1 cellular context compared by ENCODE assay signal in the genomic region with DNA sequence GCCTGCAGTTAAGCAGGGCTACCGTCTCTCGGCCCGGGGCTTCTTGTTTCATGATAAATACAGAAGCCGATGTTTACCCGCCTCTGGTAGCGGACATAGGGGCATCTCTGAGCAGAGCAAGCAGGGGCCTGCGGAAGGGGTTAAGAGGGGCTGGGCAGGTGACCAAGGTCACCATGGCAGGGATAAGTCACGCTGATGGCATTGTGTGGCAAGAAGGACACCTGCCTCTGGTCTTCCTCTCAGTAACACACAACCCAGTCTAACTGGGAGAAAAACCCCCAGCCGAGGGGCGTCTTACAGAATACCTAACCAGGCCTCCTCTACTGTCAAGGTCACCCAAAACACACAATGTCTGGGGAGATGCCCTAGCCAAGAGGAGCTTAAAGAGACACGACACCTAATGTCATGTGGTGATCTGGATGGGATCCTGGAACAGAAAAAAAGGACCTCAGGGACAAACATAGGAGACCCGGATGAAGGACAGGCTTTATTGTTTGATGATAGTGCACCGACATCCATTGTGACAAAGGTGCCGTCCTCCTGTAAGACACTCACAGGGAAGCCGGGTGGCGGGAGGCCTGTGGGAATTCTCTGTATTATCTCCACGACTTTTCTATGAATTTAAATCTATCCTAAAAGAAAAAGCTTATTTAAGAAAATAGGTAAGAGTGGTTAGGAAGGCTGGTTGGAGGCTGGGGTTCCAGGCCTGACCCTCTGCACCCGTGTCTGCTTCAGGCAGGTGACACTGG.
TF ChIP-seq lines count a peak whose summit lies in the region.

No MANE protein-coding gene starts in this region.

TF ChIP-seq in HepG2, 621 proteins besides CTCF, POLR2A, EP300 and RAD21 (continued from another document and continues in another):
- TF ChIP-seq GLI4 (CRISPR knock-in tag; IDR thresholded peaks at IDR 0.05; ENCODE audit: borderline replicate concordance) (no peak), ASH2L (IDR thresholded peaks at IDR 0.05; ENCODE audit: insufficient read length, low read depth, low read length) (no peak), NRL (CRISPR knock-in tag; IDR thresholded peaks at IDR 0.05; ENCODE audit: borderline replicate concordance) (no peak), ZNF234 (CRISPR knock-in tag; conservative IDR thresholded peaks at IDR 0.05) (no peak), DR1 (CRISPR knock-in tag; IDR thresholded peaks at IDR 0.05) (no peak), ZFP82 (CRISPR knock-in tag; IDR thresholded peaks at IDR 0.05; ENCODE audit: borderline replicate concordance) (no peak), SKI (IDR thresholded peaks at IDR 0.05; ENCODE audit: partially characterized antibody) (no peak), BRCA1 (CRISPR knock-in tag; IDR thresholded peaks at IDR 0.05) (no peak), ZNF891 (CRISPR knock-in tag; IDR thresholded peaks at IDR 0.05) (no peak), JDP2 (CRISPR knock-in tag; IDR thresholded peaks at IDR 0.05; ENCODE audit: borderline replicate concordance) (no peak), AKAP8 (CRISPR knock-in tag; IDR thresholded peaks at IDR 0.05) (no peak), RFXANK (CRISPR knock-in tag; IDR thresholded peaks at IDR 0.05) (no peak), MYNN (CRISPR knock-in tag; IDR thresholded peaks at IDR 0.05; ENCODE audit: low read depth) (no peak), NR2F6 (IDR thresholded peaks at IDR 0.05) (peak; percentile 63), NR2F6 (CRISPR knock-in tag; IDR thresholded peaks at IDR 0.05) (peak; percentile 78), SCMH1 (CRISPR knock-in tag; IDR thresholded peaks at IDR 0.05; ENCODE audit: borderline replicate concordance) (no peak), ZNF24 (IDR thresholded peaks at IDR 0.05) (no peak), ZNF264 (CRISPR knock-in tag; IDR thresholded peaks at IDR 0.05) (no peak), ETV6 (CRISPR knock-in tag; conservative IDR thresholded peaks at IDR 0.05) (no peak), ZSCAN9 (CRISPR knock-in tag; IDR thresholded peaks at IDR 0.05; ENCODE audit: borderline replicate concordance) (no peak; the same call in 1 of the 2 replicates), ZKSCAN1 (IDR thresholded peaks at IDR 0.05; ENCODE audit: low read length) (no peak), ZNF75D (CRISPR knock-in tag; IDR thresholded peaks at IDR 0.05; ENCODE audit: borderline replicate concordance) (no peak), TCF12 (IDR thresholded peaks at IDR 0.05) (no peak), TCF12 (CRISPR knock-in tag; IDR thresholded peaks at IDR 0.05) (no peak), ZNF678 (CRISPR knock-in tag; IDR thresholded peaks at IDR 0.05) (0 out of 2 replicates have a peak, but pooled peaks have one; percentile 11), FOXK1 (CRISPR knock-in tag; IDR thresholded peaks at IDR 0.05; ENCODE audit: borderline replicate concordance, low read depth) (no peak), ZNF253 (CRISPR knock-in tag; IDR thresholded peaks at IDR 0.05; ENCODE audit: borderline replicate concordance) (no peak)
- TF ChIP-seq, protein P1, sequence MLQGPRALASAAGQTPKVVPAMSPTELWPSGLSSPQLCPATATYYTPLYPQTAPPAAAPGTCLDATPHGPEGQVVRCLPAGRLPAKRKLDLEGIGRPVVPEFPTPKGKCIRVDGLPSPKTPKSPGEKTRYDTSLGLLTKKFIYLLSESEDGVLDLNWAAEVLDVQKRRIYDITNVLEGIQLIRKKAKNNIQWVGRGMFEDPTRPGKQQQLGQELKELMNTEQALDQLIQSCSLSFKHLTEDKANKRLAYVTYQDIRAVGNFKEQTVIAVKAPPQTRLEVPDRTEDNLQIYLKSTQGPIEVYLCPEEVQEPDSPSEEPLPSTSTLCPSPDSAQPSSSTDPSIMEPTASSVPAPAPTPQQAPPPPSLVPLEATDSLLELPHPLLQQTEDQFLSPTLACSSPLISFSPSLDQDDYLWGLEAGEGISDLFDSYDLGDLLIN (CRISPR knock-in tag; IDR thresholded peaks at IDR 0.05; ENCODE audit: borderline replicate concordance), result no peak
- TF ChIP-seq, protein P2, sequence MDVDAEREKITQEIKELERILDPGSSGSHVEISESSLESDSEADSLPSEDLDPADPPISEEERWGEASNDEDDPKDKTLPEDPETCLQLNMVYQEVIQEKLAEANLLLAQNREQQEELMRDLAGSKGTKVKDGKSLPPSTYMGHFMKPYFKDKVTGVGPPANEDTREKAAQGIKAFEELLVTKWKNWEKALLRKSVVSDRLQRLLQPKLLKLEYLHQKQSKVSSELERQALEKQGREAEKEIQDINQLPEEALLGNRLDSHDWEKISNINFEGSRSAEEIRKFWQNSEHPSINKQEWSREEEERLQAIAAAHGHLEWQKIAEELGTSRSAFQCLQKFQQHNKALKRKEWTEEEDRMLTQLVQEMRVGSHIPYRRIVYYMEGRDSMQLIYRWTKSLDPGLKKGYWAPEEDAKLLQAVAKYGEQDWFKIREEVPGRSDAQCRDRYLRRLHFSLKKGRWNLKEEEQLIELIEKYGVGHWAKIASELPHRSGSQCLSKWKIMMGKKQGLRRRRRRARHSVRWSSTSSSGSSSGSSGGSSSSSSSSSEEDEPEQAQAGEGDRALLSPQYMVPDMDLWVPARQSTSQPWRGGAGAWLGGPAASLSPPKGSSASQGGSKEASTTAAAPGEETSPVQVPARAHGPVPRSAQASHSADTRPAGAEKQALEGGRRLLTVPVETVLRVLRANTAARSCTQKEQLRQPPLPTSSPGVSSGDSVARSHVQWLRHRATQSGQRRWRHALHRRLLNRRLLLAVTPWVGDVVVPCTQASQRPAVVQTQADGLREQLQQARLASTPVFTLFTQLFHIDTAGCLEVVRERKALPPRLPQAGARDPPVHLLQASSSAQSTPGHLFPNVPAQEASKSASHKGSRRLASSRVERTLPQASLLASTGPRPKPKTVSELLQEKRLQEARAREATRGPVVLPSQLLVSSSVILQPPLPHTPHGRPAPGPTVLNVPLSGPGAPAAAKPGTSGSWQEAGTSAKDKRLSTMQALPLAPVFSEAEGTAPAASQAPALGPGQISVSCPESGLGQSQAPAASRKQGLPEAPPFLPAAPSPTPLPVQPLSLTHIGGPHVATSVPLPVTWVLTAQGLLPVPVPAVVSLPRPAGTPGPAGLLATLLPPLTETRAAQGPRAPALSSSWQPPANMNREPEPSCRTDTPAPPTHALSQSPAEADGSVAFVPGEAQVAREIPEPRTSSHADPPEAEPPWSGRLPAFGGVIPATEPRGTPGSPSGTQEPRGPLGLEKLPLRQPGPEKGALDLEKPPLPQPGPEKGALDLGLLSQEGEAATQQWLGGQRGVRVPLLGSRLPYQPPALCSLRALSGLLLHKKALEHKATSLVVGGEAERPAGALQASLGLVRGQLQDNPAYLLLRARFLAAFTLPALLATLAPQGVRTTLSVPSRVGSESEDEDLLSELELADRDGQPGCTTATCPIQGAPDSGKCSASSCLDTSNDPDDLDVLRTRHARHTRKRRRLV (CRISPR knock-in tag; IDR thresholded peaks at IDR 0.05), result no peak
- TF ChIP-seq, protein P3, sequence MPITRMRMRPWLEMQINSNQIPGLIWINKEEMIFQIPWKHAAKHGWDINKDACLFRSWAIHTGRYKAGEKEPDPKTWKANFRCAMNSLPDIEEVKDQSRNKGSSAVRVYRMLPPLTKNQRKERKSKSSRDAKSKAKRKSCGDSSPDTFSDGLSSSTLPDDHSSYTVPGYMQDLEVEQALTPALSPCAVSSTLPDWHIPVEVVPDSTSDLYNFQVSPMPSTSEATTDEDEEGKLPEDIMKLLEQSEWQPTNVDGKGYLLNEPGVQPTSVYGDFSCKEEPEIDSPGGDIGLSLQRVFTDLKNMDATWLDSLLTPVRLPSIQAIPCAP (CRISPR knock-in tag; IDR thresholded peaks at IDR 0.05; ENCODE audit: low read depth), result no peak
- TF ChIP-seq, protein P4, sequence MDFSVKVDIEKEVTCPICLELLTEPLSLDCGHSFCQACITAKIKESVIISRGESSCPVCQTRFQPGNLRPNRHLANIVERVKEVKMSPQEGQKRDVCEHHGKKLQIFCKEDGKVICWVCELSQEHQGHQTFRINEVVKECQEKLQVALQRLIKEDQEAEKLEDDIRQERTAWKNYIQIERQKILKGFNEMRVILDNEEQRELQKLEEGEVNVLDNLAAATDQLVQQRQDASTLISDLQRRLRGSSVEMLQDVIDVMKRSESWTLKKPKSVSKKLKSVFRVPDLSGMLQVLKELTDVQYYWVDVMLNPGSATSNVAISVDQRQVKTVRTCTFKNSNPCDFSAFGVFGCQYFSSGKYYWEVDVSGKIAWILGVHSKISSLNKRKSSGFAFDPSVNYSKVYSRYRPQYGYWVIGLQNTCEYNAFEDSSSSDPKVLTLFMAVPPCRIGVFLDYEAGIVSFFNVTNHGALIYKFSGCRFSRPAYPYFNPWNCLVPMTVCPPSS (IDR thresholded peaks at IDR 0.05), result no peak
- TF ChIP-seq, protein P5, sequence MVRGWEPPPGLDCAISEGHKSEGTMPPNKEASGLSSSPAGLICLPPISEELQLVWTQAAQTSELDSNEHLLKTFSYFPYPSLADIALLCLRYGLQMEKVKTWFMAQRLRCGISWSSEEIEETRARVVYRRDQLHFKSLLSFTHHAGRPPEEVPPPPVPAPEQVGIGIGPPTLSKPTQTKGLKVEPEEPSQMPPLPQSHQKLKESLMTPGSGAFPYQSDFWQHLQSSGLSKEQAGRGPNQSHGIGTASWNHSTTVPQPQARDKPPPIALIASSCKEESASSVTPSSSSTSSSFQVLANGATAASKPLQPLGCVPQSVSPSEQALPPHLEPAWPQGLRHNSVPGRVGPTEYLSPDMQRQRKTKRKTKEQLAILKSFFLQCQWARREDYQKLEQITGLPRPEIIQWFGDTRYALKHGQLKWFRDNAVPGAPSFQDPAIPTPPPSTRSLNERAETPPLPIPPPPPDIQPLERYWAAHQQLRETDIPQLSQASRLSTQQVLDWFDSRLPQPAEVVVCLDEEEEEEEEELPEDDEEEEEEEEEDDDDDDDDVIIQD (CRISPR knock-in tag; IDR thresholded peaks at IDR 0.05; ENCODE audit: low read depth), result no peak
- TF ChIP-seq, protein P6, sequence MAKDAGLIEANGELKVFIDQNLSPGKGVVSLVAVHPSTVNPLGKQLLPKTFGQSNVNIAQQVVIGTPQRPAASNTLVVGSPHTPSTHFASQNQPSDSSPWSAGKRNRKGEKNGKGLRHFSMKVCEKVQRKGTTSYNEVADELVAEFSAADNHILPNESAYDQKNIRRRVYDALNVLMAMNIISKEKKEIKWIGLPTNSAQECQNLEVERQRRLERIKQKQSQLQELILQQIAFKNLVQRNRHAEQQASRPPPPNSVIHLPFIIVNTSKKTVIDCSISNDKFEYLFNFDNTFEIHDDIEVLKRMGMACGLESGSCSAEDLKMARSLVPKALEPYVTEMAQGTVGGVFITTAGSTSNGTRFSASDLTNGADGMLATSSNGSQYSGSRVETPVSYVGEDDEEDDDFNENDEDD (CRISPR knock-in tag; IDR thresholded peaks at IDR 0.05; ENCODE audit: borderline replicate concordance), result peak; percentile 32; the same call in 1 of the 2 replicates
- TF ChIP-seq, protein P7, sequence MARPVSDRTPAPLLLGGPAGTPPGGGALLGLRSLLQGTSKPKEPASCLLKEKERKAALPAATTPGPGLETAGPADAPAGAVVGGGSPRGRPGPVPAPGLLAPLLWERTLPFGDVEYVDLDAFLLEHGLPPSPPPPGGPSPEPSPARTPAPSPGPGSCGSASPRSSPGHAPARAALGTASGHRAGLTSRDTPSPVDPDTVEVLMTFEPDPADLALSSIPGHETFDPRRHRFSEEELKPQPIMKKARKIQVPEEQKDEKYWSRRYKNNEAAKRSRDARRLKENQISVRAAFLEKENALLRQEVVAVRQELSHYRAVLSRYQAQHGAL (CRISPR knock-in tag; IDR thresholded peaks at IDR 0.05; ENCODE audit: not compliant biosample characterization), result no peak
- TF ChIP-seq, protein P8, sequence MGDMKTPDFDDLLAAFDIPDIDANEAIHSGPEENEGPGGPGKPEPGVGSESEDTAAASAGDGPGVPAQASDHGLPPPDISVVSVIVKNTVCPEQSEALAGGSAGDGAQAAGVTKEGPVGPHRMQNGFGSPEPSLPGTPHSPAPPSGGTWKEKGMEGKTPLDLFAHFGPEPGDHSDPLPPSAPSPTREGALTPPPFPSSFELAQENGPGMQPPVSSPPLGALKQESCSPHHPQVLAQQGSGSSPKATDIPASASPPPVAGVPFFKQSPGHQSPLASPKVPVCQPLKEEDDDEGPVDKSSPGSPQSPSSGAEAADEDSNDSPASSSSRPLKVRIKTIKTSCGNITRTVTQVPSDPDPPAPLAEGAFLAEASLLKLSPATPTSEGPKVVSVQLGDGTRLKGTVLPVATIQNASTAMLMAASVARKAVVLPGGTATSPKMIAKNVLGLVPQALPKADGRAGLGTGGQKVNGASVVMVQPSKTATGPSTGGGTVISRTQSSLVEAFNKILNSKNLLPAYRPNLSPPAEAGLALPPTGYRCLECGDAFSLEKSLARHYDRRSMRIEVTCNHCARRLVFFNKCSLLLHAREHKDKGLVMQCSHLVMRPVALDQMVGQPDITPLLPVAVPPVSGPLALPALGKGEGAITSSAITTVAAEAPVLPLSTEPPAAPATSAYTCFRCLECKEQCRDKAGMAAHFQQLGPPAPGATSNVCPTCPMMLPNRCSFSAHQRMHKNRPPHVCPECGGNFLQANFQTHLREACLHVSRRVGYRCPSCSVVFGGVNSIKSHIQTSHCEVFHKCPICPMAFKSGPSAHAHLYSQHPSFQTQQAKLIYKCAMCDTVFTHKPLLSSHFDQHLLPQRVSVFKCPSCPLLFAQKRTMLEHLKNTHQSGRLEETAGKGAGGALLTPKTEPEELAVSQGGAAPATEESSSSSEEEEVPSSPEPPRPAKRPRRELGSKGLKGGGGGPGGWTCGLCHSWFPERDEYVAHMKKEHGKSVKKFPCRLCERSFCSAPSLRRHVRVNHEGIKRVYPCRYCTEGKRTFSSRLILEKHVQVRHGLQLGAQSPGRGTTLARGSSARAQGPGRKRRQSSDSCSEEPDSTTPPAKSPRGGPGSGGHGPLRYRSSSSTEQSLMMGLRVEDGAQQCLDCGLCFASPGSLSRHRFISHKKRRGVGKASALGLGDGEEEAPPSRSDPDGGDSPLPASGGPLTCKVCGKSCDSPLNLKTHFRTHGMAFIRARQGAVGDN (CRISPR knock-in tag; IDR thresholded peaks at IDR 0.05), result no peak
- TF ChIP-seq, protein P9, sequence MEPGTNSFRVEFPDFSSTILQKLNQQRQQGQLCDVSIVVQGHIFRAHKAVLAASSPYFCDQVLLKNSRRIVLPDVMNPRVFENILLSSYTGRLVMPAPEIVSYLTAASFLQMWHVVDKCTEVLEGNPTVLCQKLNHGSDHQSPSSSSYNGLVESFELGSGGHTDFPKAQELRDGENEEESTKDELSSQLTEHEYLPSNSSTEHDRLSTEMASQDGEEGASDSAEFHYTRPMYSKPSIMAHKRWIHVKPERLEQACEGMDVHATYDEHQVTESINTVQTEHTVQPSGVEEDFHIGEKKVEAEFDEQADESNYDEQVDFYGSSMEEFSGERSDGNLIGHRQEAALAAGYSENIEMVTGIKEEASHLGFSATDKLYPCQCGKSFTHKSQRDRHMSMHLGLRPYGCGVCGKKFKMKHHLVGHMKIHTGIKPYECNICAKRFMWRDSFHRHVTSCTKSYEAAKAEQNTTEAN (CRISPR knock-in tag; conservative IDR thresholded peaks at IDR 0.05), result no peak
- TF ChIP-seq, protein P10, sequence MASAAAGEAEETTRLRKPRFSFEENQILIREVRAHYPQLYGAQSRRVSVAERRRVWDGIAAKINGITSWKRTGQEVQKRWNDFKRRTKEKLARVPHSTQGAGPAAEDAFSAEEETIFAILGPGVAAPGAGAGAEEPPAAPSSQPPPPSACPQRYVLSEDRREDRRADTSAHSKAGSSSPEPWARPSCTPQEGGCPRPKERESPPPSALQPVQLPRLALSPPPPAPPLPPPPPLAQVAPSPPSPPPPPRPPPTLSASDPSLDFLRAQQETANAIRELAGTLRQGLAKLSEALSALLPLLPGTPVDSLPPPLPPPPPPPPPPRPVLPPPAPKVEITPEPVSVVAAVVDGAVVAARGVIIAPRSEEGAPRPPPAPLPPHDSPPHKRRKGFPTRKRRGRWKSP (CRISPR knock-in tag; IDR thresholded peaks at IDR 0.05), result no peak
